In genomic region chr3:42068303-42069088, GRCh38 we compare ENCODE assay signal across 15 cellular contexts. TPM values are rescaled to one million over a fixed set of nuclear protein-coding genes. Genes with fewer than 3 reads are reported as not detected.
DNase-seq lines count a peak whose midpoint lies in the region; ATAC-seq and TF ChIP-seq lines count a peak whose summit lies in the region.
"Had no signal": no experiment of that assay in that cellular context is flagged by ENCODE, and none has a peak within 500 bp of the region (broad histone marks: within the 10 kb centered on the region; RNA-seq: fewer than 3 reads in every experiment).

No MANE protein-coding gene starts in this region.

- ATAC-seq in heart right ventricle (no peak), Right ventricle myocardium inferior (no peak), naive B cell (ENCODE audit: low read depth in 2 of 2) (no peak), upper lobe of right lung (no peak)

- H3K4me1 Mint-ChIP-seq in dendritic cell treated with granulocyte-macrophage colony-stimulating factor and Interleukin-4, amounts not matched to agents 40 ng/mL and 50 ng/mL, for 4 days (ENCODE audit: low read depth), result peaks cover 66% of the 10 kb centered on the region
- H3K4me1 Mint-ChIP-seq in naive B cell, result peaks cover 58 to 92% (median 82%) of the 10 kb centered on the region in 3 donors

- TF ChIP-seq CTCF in heart right ventricle (IDR thresholded peaks at IDR 0.05) (no peak), upper lobe of right lung (IDR thresholded peaks at IDR 0.05) (no peak)

- H3K27ac ChIP-seq in heart right ventricle, result peak overlapping the region; percentile 82 to 95 (median 90)
- peak overlapping the region; percentile 90 for H3K27ac ChIP-seq in upper lobe of right lung

- H3K27me3 Mint-ChIP-seq in dendritic cell treated with granulocyte-macrophage colony-stimulating factor and Interleukin-4, amounts not matched to agents 40 ng/mL and 50 ng/mL, for 4 days, result no peaks in the 10 kb centered on the region
- no peaks in the 10 kb centered on the region for H3K27me3 Mint-ChIP-seq in naive B cell
- H3K27me3 Mint-ChIP-seq: activated naive CD4-positive, alpha-beta T cell treated with anti-CD3 and anti-CD28 coated beads, Interleukin-2, amount 10 ng/mL, durations not matched to agents 7 days and 5 days had no signal

- H3K9me3 Mint-ChIP-seq in dendritic cell treated with granulocyte-macrophage colony-stimulating factor and Interleukin-4, amounts not matched to agents 40 ng/mL and 50 ng/mL, for 4 days, result no peaks in the 10 kb centered on the region
- no peaks in the 10 kb centered on the region for H3K9me3 Mint-ChIP-seq in naive B cell
- H3K9me3 Mint-ChIP-seq: activated naive CD4-positive, alpha-beta T cell treated with anti-CD3 and anti-CD28 coated beads, Interleukin-2, amount 10 ng/mL, durations not matched to agents 7 days and 5 days had no signal

- no peak overlapping the region for H3K4me3 ChIP-seq in heart right ventricle
- no peak overlapping the region for H3K4me3 ChIP-seq in upper lobe of right lung
- H3K4me3 ChIP-seq: colonic mucosa, HAP-1 had no signal

- peak overlapping the region; percentile 86 for H3K27ac Mint-ChIP-seq in dendritic cell treated with granulocyte-macrophage colony-stimulating factor and Interleukin-4, amounts not matched to agents 40 ng/mL and 50 ng/mL, for 4 days
- peak overlapping the region; percentile 99 to 100 (median 100) for H3K27ac Mint-ChIP-seq in naive B cell
- H3K27ac Mint-ChIP-seq: activated naive CD4-positive, alpha-beta T cell treated with anti-CD3 and anti-CD28 coated beads, Interleukin-2, amount 10 ng/mL, durations not matched to agents 7 days and 5 days had no signal

- H3K4me3 Mint-ChIP-seq in dendritic cell treated with granulocyte-macrophage colony-stimulating factor and Interleukin-4, amounts not matched to agents 40 ng/mL and 50 ng/mL, for 4 days, result no peak overlapping the region
- H3K4me3 Mint-ChIP-seq in naive B cell, result peak overlapping the region; percentile 66 to 91 (median 82)
- H3K4me3 Mint-ChIP-seq: activated naive CD4-positive, alpha-beta T cell treated with anti-CD3 and anti-CD28 coated beads, Interleukin-2, amount 10 ng/mL, durations not matched to agents 7 days and 5 days had no signal

- H3K36me3 ChIP-seq in heart right ventricle (no peaks in the 10 kb centered on the region), upper lobe of right lung (no peaks in the 10 kb centered on the region)
- H3K36me3 ChIP-seq: colonic mucosa, HAP-1 had no signal

- intact Hi-C loops in heart right ventricle (cut with DNase I), result loop anchor here in 1 of 10 donors (5.0 kb wide), 1 partner anchor 41 kb away; no protein-coding TSS in a partner anchor
- intact Hi-C loops in Right ventricle myocardium inferior (cut with DNase I), result no loop called here
- intact Hi-C loops in dendritic cell treated with granulocyte-macrophage colony-stimulating factor and Interleukin-4, amounts not matched to agents 40 ng/mL and 50 ng/mL, for 4 days (cut with micrococcal nuclease), result loop anchor here (5.0 kb wide), 1 partner anchor 41 kb away; no protein-coding TSS in a partner anchor
- intact Hi-C loops in upper lobe of right lung (cut with DNase I), result no loop called here

- H3K9me3 ChIP-seq in heart right ventricle (no peaks in the 10 kb centered on the region), upper lobe of right lung (no peaks in the 10 kb centered on the region)
- H3K9me3 ChIP-seq: colonic mucosa, HAP-1 had no signal

- no peaks in the 10 kb centered on the region for H3K36me3 Mint-ChIP-seq in dendritic cell treated with granulocyte-macrophage colony-stimulating factor and Interleukin-4, amounts not matched to agents 40 ng/mL and 50 ng/mL, for 4 days (ENCODE audit: low read depth)
- no peaks in the 10 kb centered on the region for H3K36me3 Mint-ChIP-seq in naive B cell
- H3K36me3 Mint-ChIP-seq: activated naive CD4-positive, alpha-beta T cell treated with anti-CD3 and anti-CD28 coated beads, Interleukin-2, amount 10 ng/mL, durations not matched to agents 7 days and 5 days had no signal

- no peak for DNase-seq in heart right ventricle
- DNase-seq in Right ventricle myocardium inferior (ENCODE audit: missing footprints), result no peak
- no peak for DNase-seq in naive B cell
- DNase-seq in upper lobe of right lung, result no peak
- DNase-seq in C1 segment of cervical spinal cord (lab: John Stamatoyannopoulos, UW), result no peak
- DNase-seq in SKM-1 (lab: John Stamatoyannopoulos, UW; ENCODE audit: unreplicated experiment), result no peak
- DNase-seq in stimulated activated CD4-positive, alpha-beta T cell treated with anti-CD3 and anti-CD28 coated beads, Interleukin-4, amount 100 ng/mL, for 24 hours, result no peak
- DNase-seq: activated naive CD4-positive, alpha-beta T cell treated with anti-CD3 and anti-CD28 coated beads, Interleukin-2, amount 10 ng/mL, durations not matched to agents 7 days and 5 days; colonic mucosa; foreskin melanocyte; NCI-H1092; NCI-H510A; stimulated activated CD4-positive, alpha-beta T cell treated with anti-CD3 and anti-CD28 coated beads, Interleukin-4, amount 100 ng/mL, for 1 hour had no signal

- WGBS in heart right ventricle, 2 donors, result 78 to 81% methylated on average over 7 of the region's 7 CpGs

- H3K4me1 ChIP-seq in heart right ventricle, result peaks cover 44 to 100% (median 88%) of the 10 kb centered on the region in 9 donors
- H3K4me1 ChIP-seq in upper lobe of right lung, result peaks cover 59% of the 10 kb centered on the region

- H3K27me3 ChIP-seq in heart right ventricle, result no peaks in the 10 kb centered on the region
- no peaks in the 10 kb centered on the region for H3K27me3 ChIP-seq in upper lobe of right lung
- H3K27me3 ChIP-seq: colonic mucosa had no signal

RNA-seq across cellular contexts. Expression of gene TRAK1, which starts 22.7 kb away (rescaled TPM):
- total RNA-seq in heart right ventricle (100 to 1,000 TPM; 182 to 423 (median 320) TPM), Right ventricle myocardium inferior (267 TPM), upper lobe of right lung (49.6 TPM)
- polyA plus RNA-seq in heart right ventricle (10 to 100 TPM; 35.5 to 41.2 TPM), naive B cell (ENCODE audit: low read depth in 6 of 6) (10 to 100 TPM; 20.5 to 54.1 (median 28.4) TPM)
